14 cellular contexts compared by ENCODE assay signal in the genomic region with DNA sequence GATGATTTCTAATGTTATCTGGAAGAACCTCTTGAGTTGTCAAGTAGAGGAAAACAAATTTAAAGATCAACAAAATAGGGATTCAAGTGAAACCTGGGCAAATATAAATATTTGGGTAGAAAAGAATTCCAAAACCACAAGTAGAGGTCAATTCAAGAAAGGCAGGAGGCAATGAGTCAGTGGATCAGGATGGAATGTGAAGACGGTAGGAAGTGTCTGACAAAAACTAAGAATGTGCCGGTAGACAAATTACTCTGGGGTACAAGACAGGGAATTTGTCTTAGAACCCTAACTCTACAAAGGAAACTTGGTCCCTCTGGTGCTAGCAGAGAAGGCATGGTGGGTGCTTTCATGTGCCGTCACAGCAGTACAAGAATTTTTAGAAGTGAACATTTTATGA. TPM values are rescaled to one million over a fixed set of nuclear protein-coding genes. Genes with fewer than 3 reads are reported as not detected.
DNase-seq lines count a peak whose midpoint lies in the region; ATAC-seq, FAIRE-seq and TF ChIP-seq lines count a peak whose summit lies in the region.
"Had no signal": no experiment of that assay in that cellular context is flagged by ENCODE, and none has a peak within 500 bp of the region (broad histone marks: within the 10 kb centered on the region; RNA-seq: fewer than 3 reads in every experiment).

No MANE protein-coding gene starts in this region.

- no peak for FAIRE-seq in RCC 7860 (lab: Jason Lieb, UNC)

- H3K79me2 ChIP-seq in trophoblast cell (ENCODE audit: control insufficient read depth, insufficient read depth, low read length, poor library complexity): no peaks in the 10 kb centered on the region

- peaks cover 40% of the 10 kb centered on the region for H3K36me3 Mint-ChIP-seq in effector memory CD8-positive, alpha-beta T cell (ENCODE audit: insufficient read depth)
- H3K36me3 Mint-ChIP-seq: natural killer cell treated with Interleukin-12 subunit alpha and Interleukin-12 subunit beta and Interleukin-15 and Interleukin-18, amount 100 ng/mL, for 72 hours had no signal

- H4K12ac ChIP-seq in trophoblast cell (ENCODE audit: low read depth, low read length): no peak overlapping the region

- no peak overlapping the region for H3K14ac ChIP-seq in trophoblast cell (ENCODE audit: low read length)

- H3K23ac ChIP-seq in trophoblast cell (ENCODE audit: low read length): no peak overlapping the region

- peak; percentile 25 for DNase-seq in H4 (ENCODE audit: low spot score)
- peak; percentile 32 for DNase-seq in RCC 7860 (ENCODE audit: low spot score)
- no peak for DNase-seq in effector memory CD8-positive, alpha-beta T cell
- DNase-seq in trophoblast cell: peak; percentile 12 to 58
- no peak for DNase-seq in WERI-Rb-1
- no peak for DNase-seq in cortex of kidney (lab: John Stamatoyannopoulos, UW)
- DNase-seq: activated CD4-positive, alpha-beta T cell treated with anti-CD3 and anti-CD28 coated beads, Interleukin-2, amount 10 ng/mL, durations not matched to agents 7 days and 5 days; gastrocnemius medialis; sigmoid colon; substantia nigra had no signal

- H3K36me3 ChIP-seq in trophoblast cell (ENCODE audit: control insufficient read depth in 1 of 2, insufficient read depth in 2 of 2, low read length in 2 of 2): no peaks in the 10 kb centered on the region
- H3K36me3 ChIP-seq in WERI-Rb-1: no peaks in the 10 kb centered on the region
- H3K36me3 ChIP-seq: gastrocnemius medialis, sigmoid colon had no signal

- no peak overlapping the region for H3K4ac ChIP-seq in trophoblast cell (ENCODE audit: low read depth, low read length)

- H3K9me3 Mint-ChIP-seq in effector memory CD8-positive, alpha-beta T cell: no peaks in the 10 kb centered on the region
- H3K9me3 Mint-ChIP-seq: activated CD4-positive, alpha-beta T cell treated with anti-CD3 and anti-CD28 coated beads, Interleukin-2, amount 10 ng/mL, durations not matched to agents 7 days and 5 days; dendritic cell treated with granulocyte-macrophage colony-stimulating factor and Interleukin-4, amounts not matched to agents 40 ng/mL and 50 ng/mL, for 4 days; natural killer cell treated with Interleukin-12 subunit alpha and Interleukin-12 subunit beta and Interleukin-15 and Interleukin-18, amount 100 ng/mL, for 72 hours had no signal

- no peak overlapping the region for H4K8ac ChIP-seq in trophoblast cell (ENCODE audit: low read depth, low read length)

- H3K27ac Mint-ChIP-seq in effector memory CD8-positive, alpha-beta T cell: peak overlapping the region; percentile 4 to 47
- H3K27ac Mint-ChIP-seq: activated CD4-positive, alpha-beta T cell treated with anti-CD3 and anti-CD28 coated beads, Interleukin-2, amount 10 ng/mL, durations not matched to agents 7 days and 5 days; dendritic cell treated with granulocyte-macrophage colony-stimulating factor and Interleukin-4, amounts not matched to agents 40 ng/mL and 50 ng/mL, for 4 days; natural killer cell treated with Interleukin-12 subunit alpha and Interleukin-12 subunit beta and Interleukin-15 and Interleukin-18, amount 100 ng/mL, for 72 hours had no signal

- H3K4me2 ChIP-seq in trophoblast cell (ENCODE audit: low read length): no peak overlapping the region

- no peaks in the 10 kb centered on the region for H3K79me1 ChIP-seq in trophoblast cell (ENCODE audit: low read length)

- no peak overlapping the region for H2BK12ac ChIP-seq in trophoblast cell (ENCODE audit: low read length)

- peaks cover 5 to 30% of the 10 kb centered on the region in 2 donors for H3K4me1 Mint-ChIP-seq in effector memory CD8-positive, alpha-beta T cell (ENCODE audit: low read depth in 2 of 2)

- TF ChIP-seq CTCF in WERI-Rb-1 (IDR thresholded peaks at IDR 0.05; ENCODE audit: low read depth, low read length): no peak

- H3K27me3 ChIP-seq in trophoblast cell (ENCODE audit: insufficient read depth, low read length) (no peaks in the 10 kb centered on the region), WERI-Rb-1 (ENCODE audit: insufficient read depth, low read depth, severe bottlenecking) (no peaks in the 10 kb centered on the region)
- H3K27me3 ChIP-seq: gastrocnemius medialis, sigmoid colon had no signal

- H3K4me1 ChIP-seq in trophoblast cell (ENCODE audit: control insufficient read depth in 1 of 2, insufficient read depth in 2 of 2, low read length in 2 of 2): no peaks in the 10 kb centered on the region
- H3K4me1 ChIP-seq: gastrocnemius medialis had no signal

- H3K27me3 Mint-ChIP-seq in effector memory CD8-positive, alpha-beta T cell: no peaks in the 10 kb centered on the region
- H3K27me3 Mint-ChIP-seq: activated CD4-positive, alpha-beta T cell treated with anti-CD3 and anti-CD28 coated beads, Interleukin-2, amount 10 ng/mL, durations not matched to agents 7 days and 5 days; dendritic cell treated with granulocyte-macrophage colony-stimulating factor and Interleukin-4, amounts not matched to agents 40 ng/mL and 50 ng/mL, for 4 days had no signal

- WGBS in trophoblast cell (ENCODE audit: extremely low coverage, insufficient coverage, insufficient read length): no CpG with 5 or more reads among the region's 3 CpGs

- no peak overlapping the region for H2BK5ac ChIP-seq in trophoblast cell (ENCODE audit: low read depth, low read length, poor library complexity)

- H3K9me3 ChIP-seq in trophoblast cell (ENCODE audit: insufficient read depth, low read depth, low read length) (no peaks in the 10 kb centered on the region), WERI-Rb-1 (ENCODE audit: severe bottlenecking) (no peaks in the 10 kb centered on the region)
- H3K9me3 ChIP-seq: gastrocnemius medialis, sigmoid colon had no signal

- no peak overlapping the region for H2AFZ ChIP-seq in trophoblast cell (ENCODE audit: insufficient read depth, low read length, poor library complexity)

- no peak overlapping the region for H4K91ac ChIP-seq in trophoblast cell (ENCODE audit: low read depth, low read length)

- H2AK5ac ChIP-seq in trophoblast cell (ENCODE audit: low read length): no peak overlapping the region

- H3K4me3 Mint-ChIP-seq in effector memory CD8-positive, alpha-beta T cell: no peak overlapping the region
- H3K4me3 Mint-ChIP-seq: activated CD4-positive, alpha-beta T cell treated with anti-CD3 and anti-CD28 coated beads, Interleukin-2, amount 10 ng/mL, durations not matched to agents 7 days and 5 days; dendritic cell treated with granulocyte-macrophage colony-stimulating factor and Interleukin-4, amounts not matched to agents 40 ng/mL and 50 ng/mL, for 4 days; natural killer cell treated with Interleukin-12 subunit alpha and Interleukin-12 subunit beta and Interleukin-15 and Interleukin-18, amount 100 ng/mL, for 72 hours had no signal

- ATAC-seq in effector memory CD8-positive, alpha-beta T cell (replicated peaks): no peak
- no peak for ATAC-seq in esophagus mucosa
- ATAC-seq: gastrocnemius medialis; left lobe of liver; natural killer cell treated with Interleukin-12 subunit alpha and Interleukin-12 subunit beta and Interleukin-15 and Interleukin-18, amount 100 ng/mL, for 72 hours had no signal

- no peak overlapping the region for H3K4me3 ChIP-seq in trophoblast cell (ENCODE audit: low read depth, low read length)
- no peak overlapping the region for H3K4me3 ChIP-seq in WERI-Rb-1 (ENCODE audit: low read depth, low read length)
- H3K4me3 ChIP-seq: gastrocnemius medialis, sigmoid colon had no signal

- no peak overlapping the region for H3K9ac ChIP-seq in trophoblast cell (ENCODE audit: low read length)

- no peak overlapping the region for H3K18ac ChIP-seq in trophoblast cell (ENCODE audit: low read length)

- H2BK120ac ChIP-seq in trophoblast cell (ENCODE audit: insufficient read depth, low read length, poor library complexity): no peak overlapping the region

- no peak overlapping the region for H3K27ac ChIP-seq in trophoblast cell (ENCODE audit: low read depth, low read length)
- no peak overlapping the region for H3K27ac ChIP-seq in WERI-Rb-1
- H3K27ac ChIP-seq: gastrocnemius medialis, sigmoid colon had no signal

RNA-seq across cellular contexts. Expression of gene ABCD2, which starts 13.6 kb away (rescaled TPM):
- total RNA-seq in H4 (2014; rRNA removed; shearing (Covaris generic)): 0.37 and 0.55 TPM in 2 replicates
- polyA plus RNA-seq in trophoblast cell (2013): under 0.01 and 0.01 TPM in 2 replicates
- total RNA-seq in esophagus mucosa: 0.12 TPM

Comparison
In these comparisons a context has a peak if more than half of its experiments do, and no peak if none do; other contexts are left out.
1. DNase-seq: peak in H4 (single experiment), RCC 7860 (single experiment) and trophoblast cell (2 of 2); none in effector memory CD8-positive, alpha-beta T cell (0 of 3), WERI-Rb-1 (single experiment) and cortex of kidney (single experiment).